In the genomic region with DNA sequence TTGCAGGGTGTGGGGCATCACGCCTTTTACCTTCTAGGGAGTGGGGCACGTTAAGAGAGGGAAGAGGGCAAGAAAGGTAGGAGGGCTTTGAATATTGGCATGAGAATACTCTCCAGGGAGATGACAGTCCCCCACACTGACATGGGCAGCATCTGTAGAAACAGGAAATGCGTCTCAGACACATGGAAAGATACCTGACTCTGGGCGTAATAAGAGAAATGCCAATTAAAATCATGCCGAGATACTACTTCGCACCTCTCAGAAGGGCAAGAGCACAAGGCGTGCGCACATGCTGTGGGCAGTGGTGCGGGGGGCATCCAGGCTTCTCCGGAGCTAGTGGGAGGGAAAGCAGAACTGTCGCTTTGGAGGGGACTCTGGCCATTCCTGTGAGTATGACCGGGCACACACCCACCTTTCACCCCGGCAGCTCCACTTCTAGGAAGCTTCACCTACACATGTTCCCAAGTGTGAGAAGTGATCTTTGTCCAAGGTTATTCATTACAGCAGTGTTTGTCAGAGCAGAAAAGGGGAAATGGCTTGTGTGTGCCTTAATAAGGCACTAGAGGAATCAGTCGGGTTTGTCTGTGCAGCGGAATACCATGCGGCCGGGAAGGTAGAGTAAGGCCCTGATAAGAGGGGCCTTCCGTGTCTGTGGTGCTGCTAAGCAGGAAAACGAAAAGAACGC, we compare ENCODE assay signal across 2 cellular contexts.
TF ChIP-seq lines count a peak whose summit lies in the region.

No MANE protein-coding gene starts in this region.

TF ChIP-seq in SK-N-SH, 30 proteins besides CTCF, POLR2A, EP300 and RAD21 (continued from another document):
- TF ChIP-seq GATA2 (CRISPR knock-in tag; IDR thresholded peaks at IDR 0.05) (no peak), FOXJ3 (CRISPR knock-in tag; IDR thresholded peaks at IDR 0.05) (no peak), NFIC (IDR thresholded peaks at IDR 0.05; ENCODE audit: borderline replicate concordance) (no peak), USF1 (IDR thresholded peaks at IDR 0.05; ENCODE audit: borderline replicate concordance, low read depth) (no peak), CHD2 (IDR thresholded peaks at IDR 0.05; ENCODE audit: low read length, partially characterized antibody) (no peak), ELF1 (IDR thresholded peaks at IDR 0.05) (no peak), FOXM1 (IDR thresholded peaks at IDR 0.05; ENCODE audit: low read depth) (no peak), PBX3 (IDR thresholded peaks at IDR 0.05) (no peak), TCF12 (IDR thresholded peaks at IDR 0.05) (no peak), GABPA (IDR thresholded peaks at IDR 0.05; ENCODE audit: low read depth) (no peak), TEAD4 (IDR thresholded peaks at IDR 0.05; ENCODE audit: borderline replicate concordance, insufficient read depth) (no peak), MEF2A (IDR thresholded peaks at IDR 0.05; ENCODE audit: borderline replicate concordance, low read depth) (no peak)
- TF ChIP-seq, protein P1, sequence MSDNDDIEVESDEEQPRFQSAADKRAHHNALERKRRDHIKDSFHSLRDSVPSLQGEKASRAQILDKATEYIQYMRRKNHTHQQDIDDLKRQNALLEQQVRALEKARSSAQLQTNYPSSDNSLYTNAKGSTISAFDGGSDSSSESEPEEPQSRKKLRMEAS (IDR thresholded peaks at IDR 0.05; ENCODE audit: low read depth), result no peak
TF ChIP-seq in SK-N-SH: peak in this region for 0.

TF ChIP-seq in SK-N-SH treated with all-trans-retinoic acid at 6 μM for 48 hours, 23 proteins besides CTCF, POLR2A, EP300 and RAD21:
- no peak for TF ChIP-seq PATZ1 (CRISPR knock-in tag; IDR thresholded peaks at IDR 0.05; ENCODE audit: borderline replicate concordance)
- no peak for TF ChIP-seq ZNF8 (CRISPR knock-in tag; IDR thresholded peaks at IDR 0.05)
- TF ChIP-seq, protein P2, sequence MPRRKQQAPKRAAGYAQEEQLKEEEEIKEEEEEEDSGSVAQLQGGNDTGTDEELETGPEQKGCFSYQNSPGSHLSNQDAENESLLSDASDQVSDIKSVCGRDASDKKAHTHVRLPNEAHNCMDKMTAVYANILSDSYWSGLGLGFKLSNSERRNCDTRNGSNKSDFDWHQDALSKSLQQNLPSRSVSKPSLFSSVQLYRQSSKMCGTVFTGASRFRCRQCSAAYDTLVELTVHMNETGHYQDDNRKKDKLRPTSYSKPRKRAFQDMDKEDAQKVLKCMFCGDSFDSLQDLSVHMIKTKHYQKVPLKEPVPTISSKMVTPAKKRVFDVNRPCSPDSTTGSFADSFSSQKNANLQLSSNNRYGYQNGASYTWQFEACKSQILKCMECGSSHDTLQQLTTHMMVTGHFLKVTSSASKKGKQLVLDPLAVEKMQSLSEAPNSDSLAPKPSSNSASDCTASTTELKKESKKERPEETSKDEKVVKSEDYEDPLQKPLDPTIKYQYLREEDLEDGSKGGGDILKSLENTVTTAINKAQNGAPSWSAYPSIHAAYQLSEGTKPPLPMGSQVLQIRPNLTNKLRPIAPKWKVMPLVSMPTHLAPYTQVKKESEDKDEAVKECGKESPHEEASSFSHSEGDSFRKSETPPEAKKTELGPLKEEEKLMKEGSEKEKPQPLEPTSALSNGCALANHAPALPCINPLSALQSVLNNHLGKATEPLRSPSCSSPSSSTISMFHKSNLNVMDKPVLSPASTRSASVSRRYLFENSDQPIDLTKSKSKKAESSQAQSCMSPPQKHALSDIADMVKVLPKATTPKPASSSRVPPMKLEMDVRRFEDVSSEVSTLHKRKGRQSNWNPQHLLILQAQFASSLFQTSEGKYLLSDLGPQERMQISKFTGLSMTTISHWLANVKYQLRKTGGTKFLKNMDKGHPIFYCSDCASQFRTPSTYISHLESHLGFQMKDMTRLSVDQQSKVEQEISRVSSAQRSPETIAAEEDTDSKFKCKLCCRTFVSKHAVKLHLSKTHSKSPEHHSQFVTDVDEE (CRISPR knock-in tag; IDR thresholded peaks at IDR 0.05), result no peak
- TF ChIP-seq, protein P3, sequence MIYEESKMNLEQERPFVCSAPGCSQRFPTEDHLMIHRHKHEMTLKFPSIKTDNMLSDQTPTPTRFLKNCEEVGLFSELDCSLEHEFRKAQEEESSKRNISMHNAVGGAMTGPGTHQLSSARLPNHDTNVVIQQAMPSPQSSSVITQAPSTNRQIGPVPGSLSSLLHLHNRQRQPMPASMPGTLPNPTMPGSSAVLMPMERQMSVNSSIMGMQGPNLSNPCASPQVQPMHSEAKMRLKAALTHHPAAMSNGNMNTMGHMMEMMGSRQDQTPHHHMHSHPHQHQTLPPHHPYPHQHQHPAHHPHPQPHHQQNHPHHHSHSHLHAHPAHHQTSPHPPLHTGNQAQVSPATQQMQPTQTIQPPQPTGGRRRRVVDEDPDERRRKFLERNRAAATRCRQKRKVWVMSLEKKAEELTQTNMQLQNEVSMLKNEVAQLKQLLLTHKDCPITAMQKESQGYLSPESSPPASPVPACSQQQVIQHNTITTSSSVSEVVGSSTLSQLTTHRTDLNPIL (CRISPR knock-in tag; IDR thresholded peaks at IDR 0.05; ENCODE audit: low read depth), result no peak
- TF ChIP-seq ZFP3 (CRISPR knock-in tag; IDR thresholded peaks at IDR 0.05), result no peak
- no peak for TF ChIP-seq RARB (CRISPR knock-in tag; IDR thresholded peaks at IDR 0.05)
- no peak for TF ChIP-seq ESRRG (CRISPR knock-in tag; IDR thresholded peaks at IDR 0.05)
- TF ChIP-seq ZFP30 (CRISPR knock-in tag; IDR thresholded peaks at IDR 0.05), result no peak
- no peak for TF ChIP-seq TCF4 (CRISPR knock-in tag; IDR thresholded peaks at IDR 0.05; ENCODE audit: borderline replicate concordance)
- TF ChIP-seq ZNF565 (CRISPR knock-in tag; conservative IDR thresholded peaks at IDR 0.05; ENCODE audit: low read depth), result no peak
- TF ChIP-seq CSDC2 (CRISPR knock-in tag; IDR thresholded peaks at IDR 0.05), result no peak
- TF ChIP-seq, protein P4, sequence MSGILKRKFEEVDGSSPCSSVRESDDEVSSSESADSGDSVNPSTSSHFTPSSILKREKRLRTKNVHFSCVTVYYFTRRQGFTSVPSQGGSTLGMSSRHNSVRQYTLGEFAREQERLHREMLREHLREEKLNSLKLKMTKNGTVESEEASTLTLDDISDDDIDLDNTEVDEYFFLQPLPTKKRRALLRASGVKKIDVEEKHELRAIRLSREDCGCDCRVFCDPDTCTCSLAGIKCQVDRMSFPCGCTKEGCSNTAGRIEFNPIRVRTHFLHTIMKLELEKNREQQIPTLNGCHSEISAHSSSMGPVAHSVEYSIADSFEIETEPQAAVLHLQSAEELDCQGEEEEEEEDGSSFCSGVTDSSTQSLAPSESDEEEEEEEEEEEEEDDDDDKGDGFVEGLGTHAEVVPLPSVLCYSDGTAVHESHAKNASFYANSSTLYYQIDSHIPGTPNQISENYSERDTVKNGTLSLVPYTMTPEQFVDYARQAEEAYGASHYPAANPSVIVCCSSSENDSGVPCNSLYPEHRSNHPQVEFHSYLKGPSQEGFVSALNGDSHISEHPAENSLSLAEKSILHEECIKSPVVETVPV (CRISPR knock-in tag; IDR thresholded peaks at IDR 0.05), result no peak
- no peak for TF ChIP-seq GLIS3 (CRISPR knock-in tag; IDR thresholded peaks at IDR 0.05)
- no peak for TF ChIP-seq ZC3H10 (CRISPR knock-in tag; IDR thresholded peaks at IDR 0.05)
- no peak for TF ChIP-seq ARNTL (CRISPR knock-in tag; IDR thresholded peaks at IDR 0.05; ENCODE audit: borderline replicate concordance, low read depth)
- TF ChIP-seq TOX (CRISPR knock-in tag; IDR thresholded peaks at IDR 0.05; ENCODE audit: borderline replicate concordance), result no peak
- TF ChIP-seq ZNF70 (CRISPR knock-in tag; IDR thresholded peaks at IDR 0.05), result no peak
